16 cellular contexts compared by ENCODE assay signal in genomic region chr6:159033160-159034049, GRCh38. TPM values are rescaled to one million over a fixed set of nuclear protein-coding genes. Genes with fewer than 3 reads are reported as not detected.
A peak's percentile ranks its signal among the peaks of the same experiment; 100 is the strongest.
DNase-seq lines count a peak whose midpoint lies in the region; ATAC-seq, FAIRE-seq and TF ChIP-seq lines count a peak whose summit lies in the region.
"Had no signal": no experiment of that assay in that cellular context is flagged by ENCODE, and none has a peak within 500 bp of the region (broad histone marks: within the 10 kb centered on the region; RNA-seq: fewer than 3 reads in every experiment).

No MANE protein-coding gene starts in this region.

- in situ Hi-C loops in GM23248 (cut with MboI), result no loop called here
- in situ Hi-C loops in HAP-1 (cut with MboI; ENCODE audit: low sequenced_read_pairs), result no loop called here

- CTCF ChIA-PET in CD4-positive, alpha-beta memory T cell (lab: Charles Lee; ENCODE audit: partially characterized antibody), result interaction anchor here (1.5 to 14.2 kb wide), 3 partner anchors 22 to 101 kb away, joined by 5 to 333 read pairs (median 220); no protein-coding TSS in a partner anchor
- CTCF ChIA-PET in activated B cell treated with CpG ODN at 0.5 μM for 24 hours (lab: Charles Lee), result interaction anchor here (1.1 to 1.5 kb wide), 4 partner anchors 24 to 101 kb away, joined by 3 to 4 read pairs (median 4); no protein-coding TSS in a partner anchor

- ATAC-seq in GM21786 (IDR thresholded peaks at IDR 0.05; ENCODE audit: unreplicated experiment) (peak; percentile 40), activated B cell treated with CpG ODN at 0.5 μM for 24 hours (ENCODE audit: low read depth) (no peak)
- ATAC-seq: gastroesophageal sphincter had no signal

- no peak overlapping the region for H3K4me3 Mint-ChIP-seq in CD4-positive, alpha-beta memory T cell
- no peak overlapping the region for H3K4me3 Mint-ChIP-seq in activated B cell treated with CpG ODN at 0.5 μM for 24 hours
- H3K4me3 Mint-ChIP-seq: HFFc6 had no signal

- H3K27me3 Mint-ChIP-seq in CD4-positive, alpha-beta memory T cell, result no peaks in the 10 kb centered on the region
- no peaks in the 10 kb centered on the region for H3K27me3 Mint-ChIP-seq in activated B cell treated with CpG ODN at 0.5 μM for 24 hours

- H3K9me2 ChIP-seq in GM23248 (ENCODE audit: insufficient read depth), result no peaks in the 10 kb centered on the region

- H3K4me2 ChIP-seq in GM23248 (ENCODE audit: unreplicated experiment), result no peak overlapping the region

- H3K36me3 ChIP-seq in CD4-positive, alpha-beta memory T cell (ENCODE audit: insufficient read depth, low read length), result peaks cover 33% of the 10 kb centered on the region
- peaks cover 0 to 8% of the 10 kb centered on the region in 2 donors for H3K36me3 ChIP-seq in mucosa of rectum (ENCODE audit: control insufficient read depth in 2 of 2, insufficient read depth in 2 of 2, low read length in 2 of 2)
- no peaks in the 10 kb centered on the region for H3K36me3 ChIP-seq in GM23248 (ENCODE audit: low read depth)
- no peaks in the 10 kb centered on the region for H3K36me3 ChIP-seq in HAP-1 (replicated peaks)
- H3K36me3 ChIP-seq: BE2C, prostate gland had no signal

- peaks cover 23 to 51% (median 37%) of the 10 kb centered on the region in 4 donors for H3K4me1 Mint-ChIP-seq in CD4-positive, alpha-beta memory T cell
- peaks cover 44% of the 10 kb centered on the region for H3K4me1 Mint-ChIP-seq in activated B cell treated with CpG ODN at 0.5 μM for 24 hours

- no peak for TF ChIP-seq POLR2A in H54 (IDR thresholded peaks at IDR 0.05; ENCODE audit: low read depth, low read length)

- no peak overlapping the region for H2AFZ ChIP-seq in GM23248

- peak overlapping the region in 6 of 7 donors; percentile 48 to 86 (median 64) for H3K27ac Mint-ChIP-seq in CD4-positive, alpha-beta memory T cell
- H3K27ac Mint-ChIP-seq in activated B cell treated with CpG ODN at 0.5 μM for 24 hours, result peak overlapping the region; percentile 76
- H3K27ac Mint-ChIP-seq: HFFc6 had no signal

- no peaks in the 10 kb centered on the region for H3K9me3 Mint-ChIP-seq in CD4-positive, alpha-beta memory T cell
- H3K9me3 Mint-ChIP-seq in activated B cell treated with CpG ODN at 0.5 μM for 24 hours, result no peaks in the 10 kb centered on the region
- H3K9me3 Mint-ChIP-seq: HFFc6 had no signal

- H3K9me3 ChIP-seq in CD4-positive, alpha-beta memory T cell (ENCODE audit: control insufficient read depth in 1 of 2, low read length in 2 of 2), result no peaks in the 10 kb centered on the region
- H3K9me3 ChIP-seq in mucosa of rectum (ENCODE audit: control insufficient read depth in 2 of 2, low read length in 2 of 2) (no peaks in the 10 kb centered on the region), GM23248 (ENCODE audit: low read depth) (no peaks in the 10 kb centered on the region), HAP-1 (no peaks in the 10 kb centered on the region)
- H3K9me3 ChIP-seq: BE2C, gastroesophageal sphincter, prostate gland had no signal

- no peak overlapping the region for H3K4me3 ChIP-seq in CD4-positive, alpha-beta memory T cell (ENCODE audit: low read length in 2 of 2)
- no peak overlapping the region for H3K4me3 ChIP-seq in mucosa of rectum (ENCODE audit: low read length in 2 of 2)
- H3K4me3 ChIP-seq in GM23248, result no peak overlapping the region
- H3K4me3 ChIP-seq in HAP-1, result no peak overlapping the region
- H3K4me3 ChIP-seq: gastroesophageal sphincter, prostate gland had no signal

- intact Hi-C loops in CD4-positive, alpha-beta memory T cell (cut with micrococcal nuclease), result no loop called here
- intact Hi-C loops in activated B cell treated with CpG ODN at 0.5 μM for 24 hours (cut with micrococcal nuclease), result no loop called here

- no peaks in the 10 kb centered on the region for H3F3A ChIP-seq in GM23248 (ENCODE audit: insufficient read depth)

- DNase-seq in CD4-positive, alpha-beta memory T cell, result no peak
- DNase-seq in activated B cell treated with CpG ODN at 0.5 μM for 24 hours (no peak), HUDEP-2 (lab: John Stamatoyannopoulos, UW; ENCODE audit: unreplicated experiment in 76 of 76) (no peak), GM23248 (no peak), HAP-1 (ENCODE audit: low spot score in 2 of 2) (no peak), H54 (ENCODE audit: insufficient read length, low spot score) (no peak)
- DNase-seq: activated gamma-delta T cell, BE2C, HFFc6, T-helper 9 cell had no signal

- H3K79me2 ChIP-seq in GM23248 (ENCODE audit: insufficient read depth), result no peaks in the 10 kb centered on the region

- H3K27ac ChIP-seq in CD4-positive, alpha-beta memory T cell (ENCODE audit: low read depth, low read length), result no peak overlapping the region
- peak overlapping the region; percentile 32 to 37 for H3K27ac ChIP-seq in mucosa of rectum (ENCODE audit: low read depth in 2 of 2, low read length in 2 of 2)
- no peak overlapping the region for H3K27ac ChIP-seq in GM23248
- H3K27ac ChIP-seq: gastroesophageal sphincter, prostate gland had no signal

- H3K36me3 Mint-ChIP-seq in CD4-positive, alpha-beta memory T cell, result peaks cover 29 to 40% of the 10 kb centered on the region in 2 donors
- H3K36me3 Mint-ChIP-seq in activated B cell treated with CpG ODN at 0.5 μM for 24 hours (ENCODE audit: low read depth), result peaks cover 47% of the 10 kb centered on the region

- POLR2A ChIA-PET in CD4-positive, alpha-beta memory T cell (lab: Charles Lee; ENCODE audit: partially characterized antibody), result interaction anchor here (0.8 to 17.5 kb wide), 6 partner anchors 8 to 71 kb away, joined by 3 to 651 read pairs (median 12); partner anchors contain the start of genes RSPH3 and TAGAP
- POLR2A ChIA-PET in activated B cell treated with CpG ODN at 0.5 μM for 24 hours (lab: Charles Lee), result interaction anchor here (0.9 to 2.2 kb wide), 6 partner anchors 11 to 71 kb away, joined by 3 to 11 read pairs (median 6); partner anchors contain the start of genes RSPH3 and TAGAP

- WGBS in GM23248 (ENCODE audit: low coverage in 1 of 2, low lambda C conversion rate in 2 of 2, missing lambda C conversion rate in 2 of 2), 2 experiments, result 61 to 66% methylated on average over 11 of the region's 11 CpGs

- H4K20me1 ChIP-seq in GM23248 (ENCODE audit: insufficient read depth), result no peaks in the 10 kb centered on the region

- peaks cover 38% of the 10 kb centered on the region for H3K4me1 ChIP-seq in CD4-positive, alpha-beta memory T cell (ENCODE audit: insufficient read depth, low read length)
- H3K4me1 ChIP-seq in mucosa of rectum (ENCODE audit: control insufficient read depth in 2 of 2, insufficient read depth in 2 of 2, low read length in 2 of 2), result no peaks in the 10 kb centered on the region
- peaks cover 5% of the 10 kb centered on the region for H3K4me1 ChIP-seq in GM23248 (ENCODE audit: insufficient read depth)
- no peaks in the 10 kb centered on the region for H3K4me1 ChIP-seq in HAP-1
- H3K4me1 ChIP-seq: BE2C, gastroesophageal sphincter, prostate gland had no signal

- H3K27me3 ChIP-seq in CD4-positive, alpha-beta memory T cell (ENCODE audit: insufficient read depth, low read length), result no peaks in the 10 kb centered on the region
- no peaks in the 10 kb centered on the region for H3K27me3 ChIP-seq in mucosa of rectum (ENCODE audit: control insufficient read depth in 2 of 2, insufficient read depth in 2 of 2, low read length in 2 of 2)
- no peaks in the 10 kb centered on the region for H3K27me3 ChIP-seq in GM23248 (replicated peaks; ENCODE audit: insufficient read depth)
- H3K27me3 ChIP-seq in HAP-1 (ENCODE audit: low read depth), result peaks cover 17% of the 10 kb centered on the region
- H3K27me3 ChIP-seq: gastroesophageal sphincter had no signal

- no peak for TF ChIP-seq CTCF in activated B cell treated with CpG ODN at 0.5 μM for 24 hours (IDR thresholded peaks at IDR 0.05)

- no peak overlapping the region for H3K9ac ChIP-seq in mucosa of rectum (ENCODE audit: low read depth in 1 of 2, low read length in 2 of 2)
- no peak overlapping the region for H3K9ac ChIP-seq in GM23248

- FAIRE-seq in H54 (lab: Jason Lieb, UNC), result no peak

RNA-seq across cellular contexts. Expression of gene TAGAP, which starts 11.4 kb away (rescaled TPM):
- 100 to 1,000 TPM; 160 to 161 TPM for total RNA-seq in CD4-positive, alpha-beta memory T cell
- polyA plus RNA-seq in CD4-positive, alpha-beta memory T cell, result 100 to 1,000 TPM; 215 to 276 TPM
- 129 TPM in 2 replicates for total RNA-seq in activated B cell treated with CpG ODN at 0.5 μM for 24 hours
- total RNA-seq in GM23248 (2014; rRNA removed; shearing (Covaris generic)), result not detected in 2 replicates
- not detected in 2 replicates for polyA plus RNA-seq in GM23248 (2016; fragmentation: Nextera tagmentation; extraction: Ambion mirVana)
- total RNA-seq: HFFc6, NCI-H460, RPMI7951 had no signal

RNA-seq across cellular contexts. Expression of gene RSPH3, which starts 33.4 kb away (rescaled TPM):
- 1 to 10 TPM; 3.4 to 3.5 TPM for total RNA-seq in CD4-positive, alpha-beta memory T cell
- polyA plus RNA-seq in CD4-positive, alpha-beta memory T cell, result 1 to 10 TPM in 1 of 2 donors, under 1 TPM in 1; 0.66 to 3.7 TPM
- total RNA-seq in activated B cell treated with CpG ODN at 0.5 μM for 24 hours, result 1.9 and 2.4 TPM in 2 replicates
- 7.2 and 9.4 TPM in 2 replicates for total RNA-seq in GM23248 (2014; rRNA removed; shearing (Covaris generic))
- polyA plus RNA-seq in GM23248 (2016; fragmentation: Nextera tagmentation; extraction: Ambion mirVana), result 14.6 and 15.1 TPM in 2 replicates

Comparison
In these comparisons a context has a peak if more than half of its experiments do, and no peak if none do; other contexts are left out.
1. H3K27ac ChIP-seq: peak in mucosa of rectum (2 of 2); none in CD4-positive, alpha-beta memory T cell (single experiment) and GM23248 (single experiment).
2. RNA of gene TAGAP, which starts 11.4 kb away (total RNA-seq): 160 to 161 TPM in CD4-positive, alpha-beta memory T cell and 129 TPM in activated B cell treated with CpG ODN at 0.5 μM for 24 hours; not detected in GM23248; every median in the first group is over 100 times any median in the second.